Comparison of ENCODE assay signal across 8 cellular contexts in genomic region chr7:120273476-120273975, GRCh38. TPM values are rescaled to one million over a fixed set of nuclear protein-coding genes. Genes with fewer than 3 reads are reported as not detected.
DNase-seq lines count a peak whose midpoint lies in the region; ATAC-seq and TF ChIP-seq lines count a peak whose summit lies in the region.

No MANE protein-coding gene starts in this region.

- H3K27me3 Mint-ChIP-seq in activated naive CD8-positive, alpha-beta T cell treated with anti-CD3 and anti-CD28 coated beads, Interleukin-2, amount 10 ng/mL, durations not matched to agents 7 days and 5 days = peaks cover 29% of the 10 kb centered on the region

- intact Hi-C loops in sigmoid colon (cut with DNase I) = loop anchor here (5.0 kb wide), 1 partner anchor 341 kb away; no protein-coding TSS in a partner anchor

- peak; percentile 69 for TF ChIP-seq POLR2A in GM18505 (IDR thresholded peaks at IDR 0.05; ENCODE audit: borderline replicate concordance, extremely low read depth, insufficient read depth, insufficient read length)
- TF ChIP-seq POLR2A in sigmoid colon (IDR thresholded peaks at IDR 0.05) = no peak

- no peaks in the 10 kb centered on the region for H3K9me3 ChIP-seq in sigmoid colon

- 2% methylated on average over 38 of the region's 38 CpGs for WGBS in sigmoid colon, 2 donors

- TF ChIP-seq EP300 in sigmoid colon (IDR thresholded peaks at IDR 0.05) = no peak

- H3K27ac ChIP-seq in sigmoid colon = no peak overlapping the region

- DNase-seq in H7 = peak; percentile 70
- peak; percentile 73 for DNase-seq in NCI-H1092 (lab: John Stamatoyannopoulos, UW)
- peak; percentile 33 for DNase-seq in activated naive CD8-positive, alpha-beta T cell treated with anti-CD3 and anti-CD28 coated beads, Interleukin-2, amount 10 ng/mL, durations not matched to agents 7 days and 5 days
- peak; percentile 32 for DNase-seq in hepatic stellate cell (ENCODE audit: low spot score)
- DNase-seq in sigmoid colon = peak; percentile 68
- no peak for DNase-seq in effector CD8-positive, alpha-beta T cell (lab: John Stamatoyannopoulos, UW)
- DNase-seq in MV-4-11 (lab: John Stamatoyannopoulos, UW) = no peak

- no peaks in the 10 kb centered on the region for H3K9me3 Mint-ChIP-seq in activated naive CD8-positive, alpha-beta T cell treated with anti-CD3 and anti-CD28 coated beads, Interleukin-2, amount 10 ng/mL, durations not matched to agents 7 days and 5 days

- ATAC-seq in GM18505 (IDR thresholded peaks at IDR 0.05; ENCODE audit: unreplicated experiment) = peak; percentile 72
- ATAC-seq in activated naive CD8-positive, alpha-beta T cell treated with anti-CD3 and anti-CD28 coated beads, Interleukin-2, amount 10 ng/mL, durations not matched to agents 7 days and 5 days (ENCODE audit: low read depth) = peak; percentile 60

- H3K27me3 ChIP-seq in H7 (ENCODE audit: control insufficient read depth, insufficient read depth, low read length) = peaks cover 20% of the 10 kb centered on the region
- peaks cover 0 to 25% (median 0%) of the 10 kb centered on the region in 3 donors for H3K27me3 ChIP-seq in sigmoid colon

- H3K27ac Mint-ChIP-seq in activated naive CD8-positive, alpha-beta T cell treated with anti-CD3 and anti-CD28 coated beads, Interleukin-2, amount 10 ng/mL, durations not matched to agents 7 days and 5 days = no peak overlapping the region

- POLR2A ChIA-PET in activated naive CD8-positive, alpha-beta T cell treated with anti-CD3 and anti-CD28 coated beads, Interleukin-2, amount 10 ng/mL, durations not matched to agents 7 days and 5 days (lab: Charles Lee) = no interaction called here

- H3K4me3 Mint-ChIP-seq in activated naive CD8-positive, alpha-beta T cell treated with anti-CD3 and anti-CD28 coated beads, Interleukin-2, amount 10 ng/mL, durations not matched to agents 7 days and 5 days = peak overlapping the region; percentile 81

- H3K36me3 ChIP-seq in H7 (replicated peaks; ENCODE audit: control insufficient read depth, insufficient read depth, low read length) (no peaks in the 10 kb centered on the region), sigmoid colon (no peaks in the 10 kb centered on the region)

- TF ChIP-seq CTCF in sigmoid colon (IDR thresholded peaks at IDR 0.05) = no peak

- H3K4me1 ChIP-seq in sigmoid colon = peaks cover 0 to 12% (median 9%) of the 10 kb centered on the region in 4 donors

- peaks cover 2% of the 10 kb centered on the region for H3K36me3 Mint-ChIP-seq in activated naive CD8-positive, alpha-beta T cell treated with anti-CD3 and anti-CD28 coated beads, Interleukin-2, amount 10 ng/mL, durations not matched to agents 7 days and 5 days

- H3K4me3 ChIP-seq in H7 (ENCODE audit: insufficient read depth, low read depth, low read length) (peak overlapping the region; percentile 66), sigmoid colon (peak overlapping the region; percentile 28 to 51 (median 46))

- peaks cover 5% of the 10 kb centered on the region for H3K4me1 Mint-ChIP-seq in activated naive CD8-positive, alpha-beta T cell treated with anti-CD3 and anti-CD28 coated beads, Interleukin-2, amount 10 ng/mL, durations not matched to agents 7 days and 5 days

RNA-seq across cellular contexts. Expression of gene KCND2, which starts 0.6 kb away (rescaled TPM):
- 3.4 and 5.7 TPM in 2 replicates for total RNA-seq in H7 (2014; rRNA removed; shearing (Covaris generic))
- not detected for total RNA-seq in activated naive CD8-positive, alpha-beta T cell treated with anti-CD3 and anti-CD28 coated beads, Interleukin-2, amount 10 ng/mL, durations not matched to agents 7 days and 5 days
- 1 to 10 TPM; 1.2 to 3.3 (median 2.0) TPM for total RNA-seq in sigmoid colon
- polyA plus RNA-seq in sigmoid colon = under 1 TPM in 2 of 3 donors, not detected in 1; under 0.01 to 0.15 TPM

Comparison
In these comparisons a context has a peak if more than half of its experiments do, and no peak if none do; other contexts are left out.
1. DNase-seq: peak in H7 (single experiment), NCI-H1092 (single experiment), activated naive CD8-positive, alpha-beta T cell treated with anti-CD3 and anti-CD28 coated beads, Interleukin-2, amount 10 ng/mL, durations not matched to agents 7 days and 5 days (single experiment), hepatic stellate cell (single experiment) and sigmoid colon (single experiment); none in effector CD8-positive, alpha-beta T cell (single experiment) and MV-4-11 (single experiment).